Comparison of ENCODE assay signal across 24 cellular contexts in the genomic region with DNA sequence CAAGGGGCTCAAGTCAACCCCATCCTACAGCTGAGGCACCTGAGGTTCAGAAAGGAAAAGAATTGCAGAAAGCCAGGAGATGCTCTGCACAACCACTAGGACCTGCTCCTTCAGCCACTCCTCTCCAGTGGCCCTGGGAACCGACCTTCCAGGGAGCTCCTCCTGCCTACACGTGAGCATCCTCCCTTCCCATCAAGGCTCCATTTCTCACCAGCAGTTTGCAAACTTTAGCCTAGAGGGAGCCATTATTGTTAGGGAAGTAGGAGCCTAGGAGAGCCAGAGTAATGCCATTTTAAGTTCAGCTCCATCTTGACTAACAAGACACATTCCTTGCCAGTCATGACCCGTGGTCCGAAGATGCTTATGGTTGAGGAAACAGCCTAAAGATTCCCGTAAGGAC. TPM values are rescaled to one million over a fixed set of nuclear protein-coding genes. Genes with fewer than 3 reads are reported as not detected.
A peak's percentile ranks its signal among the peaks of the same experiment; 100 is the strongest.
DNase-seq lines count a peak whose midpoint lies in the region; ATAC-seq and TF ChIP-seq lines count a peak whose summit lies in the region.
"Had no signal": no experiment of that assay in that cellular context is flagged by ENCODE, and none has a peak within 500 bp of the region (broad histone marks: within the 10 kb centered on the region; RNA-seq: fewer than 3 reads in every experiment).

No MANE protein-coding gene starts in this region.

- peaks cover 66% of the 10 kb centered on the region for H3K27me3 Mint-ChIP-seq in chondrocyte (ENCODE audit: low read depth)

- H4K20me1 ChIP-seq in osteoblast (ENCODE audit: insufficient read depth, low read length), result no peaks in the 10 kb centered on the region
- H4K20me1 ChIP-seq: BLaER1 had no signal

- H3K27ac ChIP-seq in osteoblast (ENCODE audit: low read depth, low read length) (no peak overlapping the region), body of pancreas (no peak overlapping the region)
- H3K27ac ChIP-seq: A549, BLaER1, PC-9, RWPE1 had no signal

- peaks cover 71% of the 10 kb centered on the region for H3K27me3 ChIP-seq in osteoblast (ENCODE audit: insufficient read depth, low read length)
- H3K27me3 ChIP-seq in body of pancreas, result no peaks in the 10 kb centered on the region
- H3K27me3 ChIP-seq: BLaER1 had no signal

- H2AFZ ChIP-seq in osteoblast (ENCODE audit: low read length), result no peak overlapping the region
- H2AFZ ChIP-seq: PC-9 had no signal

- H3K4me2 ChIP-seq in osteoblast (ENCODE audit: insufficient read depth, low read length), result no peak overlapping the region
- H3K4me2 ChIP-seq: A549, BLaER1, PC-9 had no signal

- no peak overlapping the region for H3K4me3 Mint-ChIP-seq in chondrocyte (ENCODE audit: unreplicated experiment)
- H3K4me3 Mint-ChIP-seq: CD4-positive, alpha-beta memory T cell; IgD-negative memory B cell had no signal

- H3K9me3 Mint-ChIP-seq in chondrocyte (ENCODE audit: low read depth), result no peaks in the 10 kb centered on the region

- 31 to 43% methylated on average over 5 of the region's 5 CpGs for WGBS in body of pancreas, 2 donors

- H3K9me3 ChIP-seq in osteoblast (ENCODE audit: low read depth, low read length) (no peaks in the 10 kb centered on the region), body of pancreas (no peaks in the 10 kb centered on the region)
- H3K9me3 ChIP-seq: A549, BLaER1, Caco-2 had no signal

- no peaks in the 10 kb centered on the region for H3K4me1 Mint-ChIP-seq in chondrocyte (ENCODE audit: low read depth)
- H3K4me1 Mint-ChIP-seq: CD4-positive, alpha-beta memory T cell; IgD-negative memory B cell had no signal

- H3K4me1 ChIP-seq in osteoblast (ENCODE audit: insufficient read depth, low read length) (no peaks in the 10 kb centered on the region), body of pancreas (no peaks in the 10 kb centered on the region)
- H3K4me1 ChIP-seq: A549, BLaER1, Caco-2 had no signal

- intact Hi-C loops in body of pancreas (cut with DNase I), result no loop called here

- TF ChIP-seq CTCF in GM12872 (IDR thresholded peaks at IDR 0.05; ENCODE audit: insufficient read depth, low read depth, low read length) (peak; percentile 24; the same call in 1 of the 3 replicates), LNCaP clone FGC (IDR thresholded peaks at IDR 0.05; ENCODE audit: control insufficient read depth, extremely low read depth, insufficient read depth) (0 out of 2 replicates have a peak, but pooled peaks have one; percentile 3), chondrocyte (IDR thresholded peaks at IDR 0.05) (peak; percentile 37), osteoblast (IDR thresholded peaks at IDR 0.05; ENCODE audit: extremely low read depth, low read depth, low read length) (peak; percentile 21), body of pancreas (IDR thresholded peaks at IDR 0.05) (no peak)

- H3K27ac Mint-ChIP-seq in chondrocyte (ENCODE audit: unreplicated experiment), result no peak overlapping the region
- H3K27ac Mint-ChIP-seq: CD4-positive, alpha-beta memory T cell; IgD-negative memory B cell had no signal

- TF ChIP-seq POLR2A in body of pancreas (IDR thresholded peaks at IDR 0.05), result no peak

- H3K4me3 ChIP-seq in LNCaP clone FGC (ENCODE audit: low read depth, low read length) (no peak overlapping the region), osteoblast (ENCODE audit: insufficient read depth, low read length) (no peak overlapping the region), body of pancreas (no peak overlapping the region)
- H3K4me3 ChIP-seq: A549, BLaER1, PC-9 had no signal

- no peaks in the 10 kb centered on the region for H3K79me2 ChIP-seq in osteoblast (ENCODE audit: insufficient read depth, low read length)

- ATAC-seq in body of pancreas (no peak), HG02840 (IDR thresholded peaks at IDR 0.05; ENCODE audit: low FRiP score, unreplicated experiment) (no peak)

- H3K36me3 ChIP-seq in osteoblast (ENCODE audit: insufficient read depth, low read length) (no peaks in the 10 kb centered on the region), body of pancreas (replicated peaks in 1 of 2; ENCODE audit: insufficient read depth in 1 of 2, low read depth in 2 of 2) (no peaks in the 10 kb centered on the region)
- H3K36me3 ChIP-seq: BLaER1 had no signal

- DNase-seq in LNCaP clone FGC (ENCODE audit: low read depth) (no peak), chondrocyte (ENCODE audit: low spot score) (no peak), osteoblast (ENCODE audit: insufficient read length, low spot score, missing footprints) (no peak), body of pancreas (no peak), SW 1271 (lab: John Stamatoyannopoulos, UW) (no peak)
- DNase-seq: Caco-2; CD4-positive, alpha-beta memory T cell; DMS 273 treated with DMSO at 0.1 percent for 48 hours; DMS79 treated with DMSO at 0.1 percent for 48 hours; HCEC 1CT; Kasumi-1; MM.1S; NCI-H1048; NCI-H1436; NCI-H1930; NCI-H748 treated with DMSO at 0.1 percent for 48 hours; PC-9; SIG-M5 had no signal

- H3K36me3 Mint-ChIP-seq in chondrocyte (ENCODE audit: low read depth), result no peaks in the 10 kb centered on the region
- H3K36me3 Mint-ChIP-seq: CD4-positive, alpha-beta memory T cell; IgD-negative memory B cell had no signal

RNA-seq across cellular contexts. Expression of a gene that starts 11.2 kb away (rescaled TPM):
- 15.2 to 17.1 TPM (median 15.3 TPM) in 3 replicates for total RNA-seq in chondrocyte
- 10.9 and 13.0 TPM in 2 replicates for total RNA-seq in osteoblast
- 10 to 100 TPM in 1 of 2 donors, under 1 TPM in 1; 0.66 to 10.9 TPM for total RNA-seq in body of pancreas

RNA-seq across cellular contexts. Expression of a gene that starts 37.9 kb away (rescaled TPM):
- total RNA-seq in chondrocyte (11.3 to 15.1 TPM (median 14.2 TPM) in 3 replicates), osteoblast (18.1 and 20.3 TPM in 2 replicates), body of pancreas (10 to 100 TPM; 10.6 to 13.5 TPM)

Comparison
In these comparisons a context has a peak if more than half of its experiments do, and no peak if none do; other contexts are left out.
1. CTCF ChIP-seq: peak in GM12872 (single experiment), LNCaP clone FGC (single experiment), chondrocyte (single experiment) and osteoblast (single experiment); none in body of pancreas (0 of 7).